9 cellular contexts compared by ENCODE assay signal in genomic region chrX:123184199-123184857, GRCh38. TPM values are rescaled to one million over a fixed set of nuclear protein-coding genes. Genes with fewer than 3 reads are reported as not detected.
DNase-seq lines count a peak whose midpoint lies in the region; ATAC-seq, FAIRE-seq and TF ChIP-seq lines count a peak whose summit lies in the region.
"Had no signal": no experiment of that assay in that cellular context is flagged by ENCODE, and none has a peak within 500 bp of the region (broad histone marks: within the 10 kb centered on the region; RNA-seq: fewer than 3 reads in every experiment).

Gene GRIA3 (plus strand): TSS chrX:123184278. CDS start chrX:123184536, 258 bp downstream.

- no peak within 1 kb of the TSS for H3K9ac ChIP-seq in GM12878 (ENCODE audit: control insufficient read depth, insufficient read depth, low read length)
- no peak within 1 kb of the TSS for H3K9ac ChIP-seq in keratinocyte (ENCODE audit: control insufficient read depth, extremely low read depth, insufficient read depth, low read length)

- WGBS in GM12878 (ENCODE audit: insufficient coverage, insufficient replicate concordance, low lambda C conversion rate, missing lambda C conversion rate) = 39% methylated on average over 20 of the region's 33 CpGs
- 0 to 34% (median 4%) methylated on average over 12 to 33 of the region's 33 CpGs for WGBS in stomach, 5 donors

- H3K79me2 ChIP-seq in GM12878 (ENCODE audit: control insufficient read depth, insufficient read depth, low read length) (no peaks in the 10 kb centered on the region), keratinocyte (ENCODE audit: control insufficient read depth, insufficient read depth, low read length) (no peaks in the 10 kb centered on the region), PC-9 (ENCODE audit: low read depth) (no peaks in the 10 kb centered on the region)

- no peak for TF ChIP-seq CTCF in HEK293 (tag by site-specific recombination; IDR thresholded peaks at IDR 0.05)
- TF ChIP-seq CTCF in GM12878 (IDR thresholded peaks at IDR 0.05 in 2 of 3, conservative IDR thresholded peaks at IDR 0.05 in 1 of 3; ENCODE audit: control insufficient read depth in 2 of 3, extremely low read depth in 1 of 3, insufficient read depth in 1 of 3, low read depth in 3 of 3, low read length in 3 of 3) = no peak
- TF ChIP-seq CTCF in keratinocyte (optimal IDR thresholded peaks at IDR 0.05 in 1 of 3, IDR thresholded peaks at IDR 0.05 in 1 of 3, conservative IDR thresholded peaks at IDR 0.05 in 1 of 3; ENCODE audit: extremely low read depth in 1 of 3, insufficient read depth in 2 of 3, low read length in 3 of 3) = no peak
- no peak for TF ChIP-seq CTCF in stomach (IDR thresholded peaks at IDR 0.05)
- TF ChIP-seq CTCF in PC-9 (conservative IDR thresholded peaks at IDR 0.05) = no peak
- no peak for TF ChIP-seq CTCF in GM10266 (IDR thresholded peaks at IDR 0.05; ENCODE audit: control insufficient read depth, insufficient read depth, low read depth, missing control alignments)

- RAD21 ChIA-PET in GM12878 (lab: Charles Lee; ENCODE audit: unreplicated experiment) = interaction anchor here (1.0 kb wide), 1 partner anchor 167 kb away, joined by 3 read pairs; no protein-coding TSS in a partner anchor

- H3K9me3 ChIP-seq in HEK293 (ENCODE audit: control insufficient read depth, insufficient read depth, low read depth, low read length) = no peaks in the 10 kb centered on the region
- H3K9me3 ChIP-seq in GM12878 (replicated peaks; ENCODE audit: control insufficient read depth, insufficient read depth, low read length) = no peaks in the 10 kb centered on the region
- H3K9me3 ChIP-seq in keratinocyte (ENCODE audit: control insufficient read depth, low read depth, low read length) = no peaks in the 10 kb centered on the region
- no peaks in the 10 kb centered on the region for H3K9me3 ChIP-seq in stomach
- H3K9me3 ChIP-seq in PC-9 (ENCODE audit: insufficient read depth, low read depth) = no peaks in the 10 kb centered on the region

- no peak for DNase-seq in GM12878 (ENCODE audit: low read depth, low spot score)
- DNase-seq in keratinocyte (ENCODE audit: low read depth, low spot score) = no peak
- no peak for DNase-seq in stomach
- DNase-seq in PC-9 = no peak
- no peak for DNase-seq in GM10266 (ENCODE audit: extremely low spot score)
- DNase-seq in NCI-H2029 treated with DMSO at 0.1 percent for 48 hours (lab: John Stamatoyannopoulos, UW) = no peak

- H3K27ac ChIP-seq in HEK293 (ENCODE audit: extremely low read depth, low read depth, low read length) (no peak within 1 kb of the TSS), GM12878 (ENCODE audit: control insufficient read depth, insufficient read depth) (no peak within 1 kb of the TSS), keratinocyte (ENCODE audit: control insufficient read depth, insufficient read depth, low read length) (no peak within 1 kb of the TSS), stomach (peak within 1 kb of the TSS in 1 of 5 donors; percentile 8), PC-9 (no peak within 1 kb of the TSS)

- FAIRE-seq in GM12878 (lab: Jason Lieb, UNC) = no peak
- no peak for FAIRE-seq in keratinocyte (lab: Jason Lieb, UNC)

- no peaks in the 10 kb centered on the region for H3F3A ChIP-seq in PC-9 (ENCODE audit: insufficient read depth, low read depth)

- H3K9me2 ChIP-seq in PC-9 (ENCODE audit: insufficient read depth) = no peaks in the 10 kb centered on the region

- ATAC-seq in GM12878 (no peak), HG02571 (IDR thresholded peaks at IDR 0.05; ENCODE audit: unreplicated experiment) (no peak)

- SMC1A ChIA-PET in GM12878 (lab: Charles Lee; ENCODE audit: uncharacterized antibody, unreplicated experiment) = no interaction called here

- dilution Hi-C loops in keratinocyte (cut with MboI; ENCODE audit: extremely low pct_ligation_motif_present, low sequenced_read_pairs) = no loop called here

- TF ChIP-seq EP300 in GM12878 (IDR thresholded peaks at IDR 0.05; ENCODE audit: borderline replicate concordance in 1 of 2, control insufficient read depth in 1 of 2, low read depth in 2 of 2, low read length in 2 of 2) (no peak), stomach (IDR thresholded peaks at IDR 0.05) (no peak)

- intact Hi-C loops in GM12878 (cut with micrococcal nuclease; ENCODE audit: unreplicated experiment) = no loop called here
- intact Hi-C loops in stomach (cut with DNase I; ENCODE audit: low total_unique reads) = no loop called here
- intact Hi-C loops in PC-9 (cut with micrococcal nuclease; ENCODE audit: unreplicated experiment) = no loop called here

- CTCF ChIA-PET in HEK293 (lab: Yijun Ruan, JAX) = interaction anchor here (0.6 to 0.7 kb wide), 2 partner anchors 19 to 140 kb away, joined by 3 read pairs; no protein-coding TSS in a partner anchor
- CTCF ChIA-PET in GM12878 (lab: Yijun Ruan, JAX) = interaction anchor here (0.9 kb wide), 1 partner anchor 266 kb away, joined by 4 read pairs; no protein-coding TSS in a partner anchor
- CTCF ChIA-PET in PC-9 (lab: Charles Lee) = no interaction called here

- H2AFZ ChIP-seq in GM12878 (ENCODE audit: control insufficient read depth, low read depth, low read length) = no peak within 1 kb of the TSS
- H2AFZ ChIP-seq in keratinocyte (ENCODE audit: control insufficient read depth, low read length) = no peak within 1 kb of the TSS
- H2AFZ ChIP-seq in PC-9 = no peak within 1 kb of the TSS

- peak within 1 kb of the TSS; percentile 33 for H3K4me3 ChIP-seq in HEK293 (ENCODE audit: low read depth, low read length)
- no peak within 1 kb of the TSS for H3K4me3 ChIP-seq in GM12878
- no peak within 1 kb of the TSS for H3K4me3 ChIP-seq in keratinocyte (ENCODE audit: control insufficient read depth in 2 of 3, extremely low read depth in 1 of 3, insufficient read depth in 2 of 3, low read depth in 1 of 3, low read length in 3 of 3)
- H3K4me3 ChIP-seq in stomach = peak within 1 kb of the TSS; percentile 39 to 49 (median 43)
- no peak within 1 kb of the TSS for H3K4me3 ChIP-seq in PC-9

- H3K9me1 ChIP-seq in keratinocyte (ENCODE audit: control insufficient read depth, extremely low read depth, insufficient read depth, low read length) = no peaks in the 10 kb centered on the region

- H3K4me2 ChIP-seq in GM12878 (ENCODE audit: control insufficient read depth, insufficient read depth) (peak within 1 kb of the TSS; percentile 55), keratinocyte (ENCODE audit: control insufficient read depth, extremely low read depth, insufficient read depth, low read depth, low read length) (peak within 1 kb of the TSS; percentile 48), PC-9 (no peak within 1 kb of the TSS)

- H3K4me1 ChIP-seq in HEK293 (ENCODE audit: control insufficient read depth, insufficient read depth, low read length) = no peaks in the 10 kb centered on the region
- H3K4me1 ChIP-seq in GM12878 (ENCODE audit: control insufficient read depth, insufficient read depth, low read length) = no peaks in the 10 kb centered on the region
- H3K4me1 ChIP-seq in keratinocyte (ENCODE audit: control insufficient read depth, extremely low read depth, insufficient read depth, low read length) = no peaks in the 10 kb centered on the region
- peaks cover 0 to 8% (median 2%) of the 10 kb centered on the region in 4 donors for H3K4me1 ChIP-seq in stomach
- H3K4me1 ChIP-seq in PC-9 (replicated peaks; ENCODE audit: insufficient read depth) = no peaks in the 10 kb centered on the region

- POLR2A ChIA-PET in HEK293 (lab: Yijun Ruan, JAX) (no interaction called here), GM12878 (lab: Charles Lee) (no interaction called here), PC-9 (lab: Charles Lee; ENCODE audit: unreplicated experiment) (interaction anchor here (0.7 kb wide), 1 partner anchor 11 kb away, joined by 23 read pairs; no protein-coding TSS in a partner anchor)

- no peaks in the 10 kb centered on the region for H3K36me3 ChIP-seq in HEK293 (ENCODE audit: control insufficient read depth in 2 of 2, insufficient read depth in 1 of 2, low read length in 2 of 2)
- H3K36me3 ChIP-seq in GM12878 (ENCODE audit: control insufficient read depth in 2 of 2, insufficient read depth in 2 of 2, low read length in 1 of 2) = no peaks in the 10 kb centered on the region
- H3K36me3 ChIP-seq in keratinocyte (ENCODE audit: control insufficient read depth in 2 of 2, extremely low read depth in 1 of 2, insufficient read depth in 2 of 2, low read length in 2 of 2) = no peaks in the 10 kb centered on the region
- no peaks in the 10 kb centered on the region for H3K36me3 ChIP-seq in stomach
- H3K36me3 ChIP-seq in PC-9 (ENCODE audit: low read depth) = no peaks in the 10 kb centered on the region

- H4K20me1 ChIP-seq in GM12878 (ENCODE audit: control insufficient read depth, insufficient read depth) (no peaks in the 10 kb centered on the region), keratinocyte (ENCODE audit: control insufficient read depth, extremely low read depth, insufficient read depth, low read length) (no peaks in the 10 kb centered on the region), PC-9 (ENCODE audit: insufficient read depth) (no peaks in the 10 kb centered on the region)

- BruUV-seq in GM12878 (replicated peaks; lab: Mats Ljungman, UMichigan) (no TSS peak), PC-9 (replicated peaks; lab: Mats Ljungman, UMichigan) (no TSS peak)

- TF ChIP-seq RAD21 in GM12878 (IDR thresholded peaks at IDR 0.05; ENCODE audit: insufficient read depth, low read depth, low read length) = no peak

- TF ChIP-seq POLR2A in GM12878 (IDR thresholded peaks at IDR 0.05; ENCODE audit: low read depth, low read length) (no peak), stomach (IDR thresholded peaks at IDR 0.05) (no peak)

- H3K27me3 ChIP-seq in GM12878 (replicated peaks in 1 of 2; ENCODE audit: control insufficient read depth in 2 of 2, insufficient read depth in 2 of 2, low read length in 1 of 2) (no peaks in the 10 kb centered on the region), keratinocyte (ENCODE audit: control insufficient read depth, extremely low read depth, insufficient read depth, low read length) (peaks cover 29% of the 10 kb centered on the region), stomach (peaks cover 0 to 17% (median 9%) of the 10 kb centered on the region in 3 donors), PC-9 (ENCODE audit: insufficient read depth, low read depth) (no peaks in the 10 kb centered on the region)

- in situ Hi-C loops in GM12878 (cut with MboI) = loop anchor here (10.0 kb wide), 1 partner anchor 240 kb away; no protein-coding TSS in a partner anchor

RNA-seq across cellular contexts. Expression of gene GRIA3, which starts in this region (rescaled TPM):
- 1.2 and 1.5 TPM in 2 replicates for total RNA-seq in GM12878 (2013; cell fraction: nucleolus; rRNA removed)
- total RNA-seq in GM12878 (2014; rRNA removed) (1.6 and 2.5 TPM in 2 replicates), GM12878 (2014; rRNA removed; fragmentation: Illumina TruSeq; extraction: Trizol) (0.81 and 1.9 TPM in 2 replicates), GM12878 (2021) (0.51 and 2.1 TPM in 2 replicates), stomach (1 to 10 TPM in 2 of 5 donors, not detected in 3; 3.3 to 4.7 TPM), PC-9 (2021) (not detected in 2 replicates)
- not detected for polyA plus RNA-seq in GM12878 (2011; ENCODE audit: low read depth)
- polyA plus RNA-seq in GM12878 (2011; rRNA removed) (3.4 and 4.1 TPM in 2 replicates), GM12878 (2014; fragmentation: Illumina TruSeq; extraction: Trizol) (0.66 and 2.1 TPM in 2 replicates), GM12878 (2014; fragmentation: Nextera tagmentation; extraction: Ambion mirVana) (1 to 10 TPM; 2.2 to 4.3 TPM), GM12878 (2014; rRNA removed) (1.1 and 2.4 TPM in 2 replicates), GM12878 (2016; fragmentation: Nextera tagmentation; extraction: Ambion mirVana) (under 1 TPM; 0.45 to 0.86 TPM), keratinocyte (0.10 TPM in 1 of 3 replicates, not detected in the others), stomach (1 to 10 TPM in 2 of 3 donors, under 1 TPM in 1; 0.87 to 2.1 (median 1.1) TPM)
- 1.2 and 1.8 TPM in 2 replicates for polyA plus RNA-seq in GM12878 (2011; cell fraction: cytosol; rRNA removed)
- 0.99 and 1.4 TPM in 2 replicates for polyA plus RNA-seq in GM12878 (2011; cell fraction: nucleus; rRNA removed)
- 0.25 and 0.53 TPM in 2 replicates for polyA plus RNA-seq in GM12878 (2012)
- polyA minus RNA-seq in GM12878 (2011; rRNA and poly(A)+ RNA removed) = 0.88 TPM in 1 of 2 replicates, not detected in the other
- not detected in 2 replicates for polyA minus RNA-seq in GM12878 (2011; cell fraction: cytosol; rRNA and poly(A)+ RNA removed)
- 0.48 and 2.2 TPM in 2 replicates for polyA minus RNA-seq in GM12878 (2011; cell fraction: nucleus; rRNA and poly(A)+ RNA removed)
- 0.41 TPM for polyA plus RNA-seq in keratinocyte (2011; ENCODE audit: low read depth)
- 0.12 TPM in 1 of 2 replicates, not detected in the other for polyA plus RNA-seq in keratinocyte (2011; cell fraction: cytosol; rRNA removed)
- polyA plus RNA-seq in keratinocyte (2011; cell fraction: nucleus; rRNA removed) = 0.05 and 0.19 TPM in 2 replicates
- polyA plus RNA-seq in keratinocyte (2012; ENCODE audit: low replicate concordance) = 0.23 TPM in 1 of 2 replicates, not detected in the other
- polyA minus RNA-seq in keratinocyte = 0.20 TPM in 1 of 3 replicates, not detected in the others
- polyA minus RNA-seq in keratinocyte (2011; cell fraction: cytosol; rRNA and poly(A)+ RNA removed) = not detected
- polyA minus RNA-seq in keratinocyte (2011; cell fraction: nucleus; rRNA and poly(A)+ RNA removed) = 0.23 TPM in 1 of 2 replicates, not detected in the other
- total RNA-seq: dermis microvascular lymphatic vessel endothelial cell had no signal

Comparison
In these comparisons a context has a peak if more than half of its experiments do, and no peak if none do; other contexts are left out.
1. H3K4me3 ChIP-seq: peak in HEK293 (single experiment) and stomach (4 of 4); none in GM12878 (single experiment), keratinocyte (0 of 3) and PC-9 (single experiment).